1 cellular context compared by ENCODE assay signal in the genomic region with DNA sequence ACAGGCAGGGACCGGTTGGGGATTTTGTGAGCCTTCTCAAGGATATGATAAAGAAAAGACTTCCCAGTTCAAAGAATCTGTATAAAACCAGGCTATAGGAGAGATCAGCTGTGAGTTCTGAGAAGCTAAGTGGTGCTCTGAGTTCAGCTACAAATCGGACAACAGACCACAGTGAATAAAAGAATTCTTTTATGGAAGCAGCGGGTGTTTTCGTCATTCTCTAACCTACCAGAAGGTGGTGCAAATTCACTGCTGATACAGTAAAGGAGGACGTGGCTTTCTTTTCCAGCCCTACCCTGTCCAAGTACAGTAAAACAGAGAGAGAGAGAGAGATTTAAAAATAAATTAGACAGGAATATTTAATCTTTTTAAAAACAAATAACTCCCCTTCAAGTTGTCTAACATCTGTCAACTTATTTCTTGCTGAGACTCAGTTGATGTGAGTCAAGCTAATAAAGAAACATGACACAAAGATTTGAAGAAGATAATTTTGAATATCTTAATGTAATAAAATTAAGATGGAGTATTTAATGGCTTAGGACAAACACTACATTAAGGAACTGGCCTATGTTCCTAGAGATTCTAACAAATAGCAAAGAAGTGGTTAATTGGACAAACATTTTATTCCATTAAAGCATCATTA.
TF ChIP-seq lines count a peak whose summit lies in the region.

No MANE protein-coding gene starts in this region.

TF ChIP-seq in H1, 55 proteins besides CTCF, POLR2A, EP300 and RAD21:
- peak; percentile 52; the same call in 1 of the 2 replicates for TF ChIP-seq CREB1 (IDR thresholded peaks at IDR 0.05)
- TF ChIP-seq KDM4A (IDR thresholded peaks at IDR 0.05; ENCODE audit: low read depth, low read length, severe bottlenecking), result no peak
